ENCODE assay signal across 11 cellular contexts in the genomic region with DNA sequence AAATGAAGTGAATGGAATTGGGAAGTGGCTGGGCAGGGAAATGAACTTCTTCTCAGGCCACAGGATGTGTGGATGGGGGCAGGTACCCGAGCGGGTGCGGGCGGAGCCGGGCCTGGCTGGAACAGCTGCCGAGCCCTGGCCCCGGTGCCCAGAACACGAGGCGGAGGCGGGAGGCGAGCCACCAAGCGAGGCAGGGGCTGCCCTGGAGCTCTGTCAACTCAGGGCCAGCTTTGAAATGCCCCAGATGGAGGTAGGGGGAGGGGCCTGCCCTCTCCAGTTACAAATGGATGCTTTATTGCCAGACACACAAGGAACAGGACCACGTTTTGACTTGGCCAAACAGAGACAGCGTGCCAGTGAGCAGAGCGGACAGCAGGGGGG.
DNase-seq lines count a peak whose midpoint lies in the region; ATAC-seq and TF ChIP-seq lines count a peak whose summit lies in the region.
"Had no signal": no experiment of that assay in that cellular context is flagged by ENCODE, and none has a peak within 500 bp of the region (broad histone marks: within the 10 kb centered on the region; RNA-seq: fewer than 3 reads in every experiment).

No MANE protein-coding gene starts in this region.

- H3K27ac ChIP-seq in RWPE1 = peak overlapping the region; percentile 15; the same call in 1 of the 2 replicates
- peak overlapping the region in 9 of 10 donors; percentile 45 to 84 (median 66) for H3K27ac ChIP-seq in heart right ventricle
- H3K27ac ChIP-seq: KMS-11, SJSA1 had no signal

- CTCF ChIA-PET in RWPE1 (lab: Yijun Ruan, JAX) = no interaction called here

- peaks cover 0 to 3% (median 0%) of the 10 kb centered on the region in 7 donors for H3K9me3 Mint-ChIP-seq in CD14-positive monocyte

- H3K36me3 ChIP-seq in heart right ventricle = peaks cover 0 to 41% (median 0%) of the 10 kb centered on the region in 9 donors

- H3K36me3 Mint-ChIP-seq in CD14-positive monocyte = peaks cover 19 to 42% of the 10 kb centered on the region in 2 donors

- 69 to 74% methylated on average over 15 of the region's 15 CpGs for WGBS in heart right ventricle, 2 donors

- H3K4me1 ChIP-seq in heart right ventricle = peaks cover 0 to 32% (median 10%) of the 10 kb centered on the region in 9 donors
- H3K4me1 ChIP-seq: SJSA1 had no signal

- peaks cover 31% of the 10 kb centered on the region for H3K4me1 Mint-ChIP-seq in CD14-positive monocyte

- no peaks in the 10 kb centered on the region for H3K27me3 ChIP-seq in heart right ventricle
- H3K27me3 ChIP-seq: SJSA1 had no signal

- H3K4me3 ChIP-seq in heart right ventricle = peak overlapping the region in 2 of 10 donors; percentile 8 to 18
- H3K4me3 ChIP-seq: SJSA1 had no signal

- TF ChIP-seq CTCF in CD14-positive monocyte (IDR thresholded peaks at IDR 0.05) (no peak), RWPE1 (conservative IDR thresholded peaks at IDR 0.05; ENCODE audit: low read depth) (no peak), heart right ventricle (IDR thresholded peaks at IDR 0.05) (no peak)

- peak overlapping the region; percentile 60 to 82 for H3K4me3 Mint-ChIP-seq in CD14-positive monocyte

- H3K27ac Mint-ChIP-seq in CD14-positive monocyte = peak overlapping the region; percentile 95 to 98 (median 98)

- POLR2A ChIA-PET in RWPE1 (lab: Yijun Ruan, JAX; ENCODE audit: low non-redundant PET) = no interaction called here

- H3K9me3 ChIP-seq in heart right ventricle = no peaks in the 10 kb centered on the region
- H3K9me3 ChIP-seq: SJSA1 had no signal

- ATAC-seq in heart right ventricle (peak; percentile 13 to 54 (median 35)), HG02678 (IDR thresholded peaks at IDR 0.05; ENCODE audit: unreplicated experiment) (no peak)

- H3K27me3 Mint-ChIP-seq in CD14-positive monocyte (ENCODE audit: low read depth in 3 of 3) = no peaks in the 10 kb centered on the region

- no peak for DNase-seq in CD14-positive monocyte (ENCODE audit: low spot score)
- DNase-seq in RWPE1 (ENCODE audit: low spot score) = no peak
- peak in 1 of 2 donors; percentile 54 for DNase-seq in heart right ventricle
- peak; percentile 86 for DNase-seq in putamen (ENCODE audit: low spot score)
- no peak for DNase-seq in effector CD8-positive, alpha-beta T cell (lab: John Stamatoyannopoulos, UW)
- DNase-seq in NCI-H2227 treated with DMSO at 0.1 percent for 48 hours (lab: John Stamatoyannopoulos, UW) = no peak
- DNase-seq in stimulated activated CD4-positive, alpha-beta T cell treated with anti-CD3 and anti-CD28 coated beads, Interleukin-4, amount 100 ng/mL, for 1 hour = no peak
- DNase-seq: activated effector memory CD4-positive, alpha-beta T cell treated with Interleukin-2 at 50 U/mL for 16 hours had no signal

- intact Hi-C loops in CD14-positive monocyte (cut with micrococcal nuclease) = loop anchor here in 1 of 2 donors (10.0 kb wide), 1 partner anchor 141 kb away; no protein-coding TSS in a partner anchor
- intact Hi-C loops in heart right ventricle (cut with DNase I) = no loop called here
